1 cellular context compared by ENCODE assay signal in genomic region chr4:172962564-172963353, GRCh38.
TF ChIP-seq lines count a peak whose summit lies in the region.

No MANE protein-coding gene starts in this region.

TF ChIP-seq in HEK293, 187 proteins besides CTCF, POLR2A, EP300 and RAD21 (continued from another document and continues in another):
- TF ChIP-seq ZNF488 (tag by site-specific recombination; IDR thresholded peaks at IDR 0.05) (no peak), ZNF169 (tag by site-specific recombination; IDR thresholded peaks at IDR 0.05) (no peak), ZNF747 (tag by site-specific recombination; IDR thresholded peaks at IDR 0.05) (no peak), ZNF211 (tag by site-specific recombination; IDR thresholded peaks at IDR 0.05; ENCODE audit: low read depth) (no peak), ZNF792 (tag by site-specific recombination; IDR thresholded peaks at IDR 0.05) (peak; percentile 73; the same call in 1 of the 2 replicates), ZNF366 (tag by site-specific recombination; conservative IDR thresholded peaks at IDR 0.05) (peak; percentile 73), ZNF544 (tag by site-specific recombination; IDR thresholded peaks at IDR 0.05) (no peak), ZEB2 (tag by site-specific recombination; IDR thresholded peaks at IDR 0.05) (peak; percentile 89), TRIM28 (IDR thresholded peaks at IDR 0.05; ENCODE audit: borderline replicate concordance, low read length) (peak; percentile 83; the same call in 1 of the 2 replicates), TCF7L2 (IDR thresholded peaks at IDR 0.05; ENCODE audit: borderline replicate concordance, low read depth, low read length) (no peak), ZNF394 (tag by site-specific recombination; IDR thresholded peaks at IDR 0.05; ENCODE audit: borderline replicate concordance) (no peak), HOXD13 (CRISPR knock-in tag; IDR thresholded peaks at IDR 0.05; ENCODE audit: borderline replicate concordance) (peak; percentile 94), ZSCAN5A (tag by site-specific recombination; IDR thresholded peaks at IDR 0.05) (no peak), YY2 (tag by site-specific recombination; IDR thresholded peaks at IDR 0.05) (no peak), RBAK (tag by site-specific recombination; IDR thresholded peaks at IDR 0.05) (no peak), ZNF140 (tag by site-specific recombination; IDR thresholded peaks at IDR 0.05) (no peak), ZNF585B (tag by site-specific recombination; IDR thresholded peaks at IDR 0.05) (no peak), ZNF433 (tag by site-specific recombination; IDR thresholded peaks at IDR 0.05; ENCODE audit: low read depth) (no peak), ZBTB26 (tag by site-specific recombination; optimal IDR thresholded peaks at IDR 0.05) (no peak), ZNF639 (tag by site-specific recombination; IDR thresholded peaks at IDR 0.05) (peak; percentile 52; the same call in 1 of the 2 replicates), ZNF677 (tag by site-specific recombination; IDR thresholded peaks at IDR 0.05) (no peak), ZNF16 (tag by site-specific recombination; IDR thresholded peaks at IDR 0.05; ENCODE audit: low read depth) (no peak), ZNF37A (tag by site-specific recombination; IDR thresholded peaks at IDR 0.05) (no peak), ZBTB6 (tag by site-specific recombination; IDR thresholded peaks at IDR 0.05) (no peak), ZNF501 (tag by site-specific recombination; IDR thresholded peaks at IDR 0.05) (0 out of 2 replicates have a peak, but pooled peaks have one; percentile 61), ZBTB20 (tag by site-specific recombination; IDR thresholded peaks at IDR 0.05) (peak; percentile 62), ZNF664 (tag by site-specific recombination; IDR thresholded peaks at IDR 0.05) (no peak), ZNF626 (tag by site-specific recombination; IDR thresholded peaks at IDR 0.05) (no peak), ZNF701 (tag by site-specific recombination; IDR thresholded peaks at IDR 0.05) (no peak), MZF1 (tag by site-specific recombination; IDR thresholded peaks at IDR 0.05; ENCODE audit: borderline replicate concordance) (no peak; the same call in 1 of the 2 replicates), ZBTB21 (tag by site-specific recombination; IDR thresholded peaks at IDR 0.05) (peak; percentile 63; the same call in 1 of the 2 replicates), ZNF473 (tag by site-specific recombination; IDR thresholded peaks at IDR 0.05) (no peak), ZNF624 (tag by site-specific recombination; IDR thresholded peaks at IDR 0.05) (no peak), SP7 (tag by site-specific recombination; IDR thresholded peaks at IDR 0.05) (peak; percentile 49; the same call in 1 of the 2 replicates), KLF7 (tag by site-specific recombination; IDR thresholded peaks at IDR 0.05; ENCODE audit: borderline replicate concordance) (no peak), ZNF350 (tag by site-specific recombination; IDR thresholded peaks at IDR 0.05) (no peak), ZNF132 (tag by site-specific recombination; IDR thresholded peaks at IDR 0.05; ENCODE audit: borderline replicate concordance) (no peak), HOXC10 (CRISPR knock-in tag; IDR thresholded peaks at IDR 0.05) (no peak), SALL2 (tag by site-specific recombination; IDR thresholded peaks at IDR 0.05; ENCODE audit: borderline replicate concordance) (no peak), ZSCAN23 (tag by site-specific recombination; IDR thresholded peaks at IDR 0.05) (no peak), KLF16 (tag by site-specific recombination; IDR thresholded peaks at IDR 0.05) (no peak), ZNF248 (tag by site-specific recombination; IDR thresholded peaks at IDR 0.05) (no peak), AEBP2 (tag by site-specific recombination; IDR thresholded peaks at IDR 0.05; ENCODE audit: borderline replicate concordance) (no peak), IKZF3 (tag by site-specific recombination; IDR thresholded peaks at IDR 0.05) (peak; percentile 32; the same call in 1 of the 2 replicates), REPIN1 (tag by site-specific recombination; IDR thresholded peaks at IDR 0.05; ENCODE audit: low read depth) (no peak)
- TF ChIP-seq, protein P1, sequence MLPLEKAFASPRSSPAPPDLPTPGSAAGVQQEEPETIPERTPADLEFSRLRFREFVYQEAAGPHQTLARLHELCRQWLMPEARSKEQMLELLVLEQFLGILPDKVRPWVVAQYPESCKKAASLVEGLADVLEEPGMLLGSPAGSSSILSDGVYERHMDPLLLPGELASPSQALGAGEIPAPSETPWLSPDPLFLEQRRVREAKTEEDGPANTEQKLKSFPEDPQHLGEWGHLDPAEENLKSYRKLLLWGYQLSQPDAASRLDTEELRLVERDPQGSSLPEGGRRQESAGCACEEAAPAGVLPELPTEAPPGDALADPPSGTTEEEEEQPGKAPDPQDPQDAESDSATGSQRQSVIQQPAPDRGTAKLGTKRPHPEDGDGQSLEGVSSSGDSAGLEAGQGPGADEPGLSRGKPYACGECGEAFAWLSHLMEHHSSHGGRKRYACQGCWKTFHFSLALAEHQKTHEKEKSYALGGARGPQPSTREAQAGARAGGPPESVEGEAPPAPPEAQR (tag by site-specific recombination; IDR thresholded peaks at IDR 0.05) = no peak
- TF ChIP-seq, protein P2, sequence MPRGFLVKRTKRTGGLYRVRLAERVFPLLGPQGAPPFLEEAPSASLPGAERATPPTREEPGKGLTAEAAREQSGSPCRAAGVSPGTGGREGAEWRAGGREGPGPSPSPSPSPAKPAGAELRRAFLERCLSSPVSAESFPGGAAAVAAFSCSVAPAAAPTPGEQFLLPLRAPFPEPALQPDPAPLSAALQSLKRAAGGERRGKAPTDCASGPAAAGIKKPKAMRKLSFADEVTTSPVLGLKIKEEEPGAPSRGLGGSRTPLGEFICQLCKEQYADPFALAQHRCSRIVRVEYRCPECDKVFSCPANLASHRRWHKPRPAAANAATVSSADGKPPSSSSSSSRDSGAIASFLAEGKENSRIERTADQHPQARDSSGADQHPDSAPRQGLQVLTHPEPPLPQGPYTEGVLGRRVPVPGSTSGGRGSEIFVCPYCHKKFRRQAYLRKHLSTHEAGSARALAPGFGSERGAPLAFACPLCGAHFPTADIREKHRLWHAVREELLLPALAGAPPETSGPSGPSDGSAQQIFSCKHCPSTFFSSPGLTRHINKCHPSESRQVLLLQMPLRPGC (tag by site-specific recombination; IDR thresholded peaks at IDR 0.05) = peak; percentile 93
- TF ChIP-seq, protein P3, sequence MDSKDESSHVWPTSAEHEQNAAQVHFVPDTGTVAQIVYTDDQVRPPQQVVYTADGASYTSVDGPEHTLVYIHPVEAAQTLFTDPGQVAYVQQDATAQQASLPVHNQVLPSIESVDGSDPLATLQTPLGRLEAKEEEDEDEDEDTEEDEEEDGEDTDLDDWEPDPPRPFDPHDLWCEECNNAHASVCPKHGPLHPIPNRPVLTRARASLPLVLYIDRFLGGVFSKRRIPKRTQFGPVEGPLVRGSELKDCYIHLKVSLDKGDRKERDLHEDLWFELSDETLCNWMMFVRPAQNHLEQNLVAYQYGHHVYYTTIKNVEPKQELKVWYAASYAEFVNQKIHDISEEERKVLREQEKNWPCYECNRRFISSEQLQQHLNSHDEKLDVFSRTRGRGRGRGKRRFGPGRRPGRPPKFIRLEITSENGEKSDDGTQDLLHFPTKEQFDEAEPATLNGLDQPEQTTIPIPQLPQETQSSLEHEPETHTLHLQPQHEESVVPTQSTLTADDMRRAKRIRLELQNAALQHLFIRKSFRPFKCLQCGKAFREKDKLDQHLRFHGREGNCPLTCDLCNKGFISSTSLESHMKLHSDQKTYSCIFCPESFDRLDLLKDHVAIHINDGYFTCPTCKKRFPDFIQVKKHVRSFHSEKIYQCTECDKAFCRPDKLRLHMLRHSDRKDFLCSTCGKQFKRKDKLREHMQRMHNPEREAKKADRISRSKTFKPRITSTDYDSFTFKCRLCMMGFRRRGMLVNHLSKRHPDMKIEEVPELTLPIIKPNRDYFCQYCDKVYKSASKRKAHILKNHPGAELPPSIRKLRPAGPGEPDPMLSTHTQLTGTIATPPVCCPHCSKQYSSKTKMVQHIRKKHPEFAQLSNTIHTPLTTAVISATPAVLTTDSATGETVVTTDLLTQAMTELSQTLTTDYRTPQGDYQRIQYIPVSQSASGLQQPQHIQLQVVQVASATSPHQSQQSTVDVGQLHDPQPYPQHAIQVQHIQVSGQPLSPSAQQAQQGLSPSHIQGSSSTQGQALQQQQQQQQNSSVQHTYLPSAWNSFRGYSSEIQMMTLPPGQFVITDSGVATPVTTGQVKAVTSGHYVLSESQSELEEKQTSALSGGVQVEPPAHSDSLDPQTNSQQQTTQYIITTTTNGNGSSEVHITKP (tag by site-specific recombination; IDR thresholded peaks at IDR 0.05) = peak; percentile 76
- TF ChIP-seq, protein P4, sequence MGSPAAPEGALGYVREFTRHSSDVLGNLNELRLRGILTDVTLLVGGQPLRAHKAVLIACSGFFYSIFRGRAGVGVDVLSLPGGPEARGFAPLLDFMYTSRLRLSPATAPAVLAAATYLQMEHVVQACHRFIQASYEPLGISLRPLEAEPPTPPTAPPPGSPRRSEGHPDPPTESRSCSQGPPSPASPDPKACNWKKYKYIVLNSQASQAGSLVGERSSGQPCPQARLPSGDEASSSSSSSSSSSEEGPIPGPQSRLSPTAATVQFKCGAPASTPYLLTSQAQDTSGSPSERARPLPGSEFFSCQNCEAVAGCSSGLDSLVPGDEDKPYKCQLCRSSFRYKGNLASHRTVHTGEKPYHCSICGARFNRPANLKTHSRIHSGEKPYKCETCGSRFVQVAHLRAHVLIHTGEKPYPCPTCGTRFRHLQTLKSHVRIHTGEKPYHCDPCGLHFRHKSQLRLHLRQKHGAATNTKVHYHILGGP (tag by site-specific recombination; IDR thresholded peaks at IDR 0.05) = no peak
- TF ChIP-seq, protein P5, sequence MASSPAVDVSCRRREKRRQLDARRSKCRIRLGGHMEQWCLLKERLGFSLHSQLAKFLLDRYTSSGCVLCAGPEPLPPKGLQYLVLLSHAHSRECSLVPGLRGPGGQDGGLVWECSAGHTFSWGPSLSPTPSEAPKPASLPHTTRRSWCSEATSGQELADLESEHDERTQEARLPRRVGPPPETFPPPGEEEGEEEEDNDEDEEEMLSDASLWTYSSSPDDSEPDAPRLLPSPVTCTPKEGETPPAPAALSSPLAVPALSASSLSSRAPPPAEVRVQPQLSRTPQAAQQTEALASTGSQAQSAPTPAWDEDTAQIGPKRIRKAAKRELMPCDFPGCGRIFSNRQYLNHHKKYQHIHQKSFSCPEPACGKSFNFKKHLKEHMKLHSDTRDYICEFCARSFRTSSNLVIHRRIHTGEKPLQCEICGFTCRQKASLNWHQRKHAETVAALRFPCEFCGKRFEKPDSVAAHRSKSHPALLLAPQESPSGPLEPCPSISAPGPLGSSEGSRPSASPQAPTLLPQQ (tag by site-specific recombination; IDR thresholded peaks at IDR 0.05) = no peak; the same call in 1 of the 2 replicates
